ENCODE assay signal across 18 cellular contexts in the genomic region with DNA sequence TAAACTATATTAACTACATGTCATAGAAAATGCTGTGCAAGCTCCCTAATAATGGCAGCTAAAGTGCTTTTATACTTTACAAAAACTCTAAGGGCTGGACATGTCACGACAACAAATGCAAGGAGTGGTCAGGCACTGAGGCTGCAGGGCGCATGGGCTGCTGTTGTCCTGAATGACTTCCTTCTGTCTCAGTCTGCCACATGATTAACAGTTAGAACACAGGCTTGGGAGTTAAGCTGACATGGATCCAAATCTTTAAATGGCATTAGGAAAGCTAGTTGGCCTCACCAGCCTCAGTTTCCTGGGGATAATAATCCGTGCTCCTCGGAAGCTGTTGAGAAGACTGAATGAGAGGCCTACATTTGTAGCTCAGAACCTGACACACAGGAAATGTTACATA. TPM values are rescaled to one million over a fixed set of nuclear protein-coding genes. Genes with fewer than 3 reads are reported as not detected.
DNase-seq lines count a peak whose midpoint lies in the region; ATAC-seq, FAIRE-seq and TF ChIP-seq lines count a peak whose summit lies in the region.
"Had no signal": no experiment of that assay in that cellular context is flagged by ENCODE, and none has a peak within 500 bp of the region (broad histone marks: within the 10 kb centered on the region; RNA-seq: fewer than 3 reads in every experiment).

No MANE protein-coding gene starts in this region.

- H4K20me1 ChIP-seq in IMR-90 (ENCODE audit: insufficient read depth, low read length) (peaks cover 3% of the 10 kb centered on the region; the same call in 1 of the 2 replicates), smooth muscle cell (ENCODE audit: low read depth) (peaks cover 25% of the 10 kb centered on the region)

- H2AFZ ChIP-seq in IMR-90 (replicated peaks; ENCODE audit: low read length, poor library complexity) (no peak overlapping the region), smooth muscle cell (ENCODE audit: low read depth) (no peak overlapping the region)

- FAIRE-seq in frontal cortex (lab: Jason Lieb, UNC) (no peak), GM12892 (lab: Jason Lieb, UNC) (no peak)
- FAIRE-seq: pancreas had no signal

- peaks cover 2% of the 10 kb centered on the region for H3K79me2 ChIP-seq in smooth muscle cell (ENCODE audit: low read depth)

- peak overlapping the region; percentile 28; the same call in 1 of the 2 replicates for H3K4ac ChIP-seq in IMR-90 (ENCODE audit: low read depth, low read length)

- H2BK15ac ChIP-seq in IMR-90 (ENCODE audit: low read depth, low read length): peak overlapping the region; percentile 87; the same call in 2 of the 3 replicates

- TF ChIP-seq CTCF in IMR-90 (conservative IDR thresholded peaks at IDR 0.05; ENCODE audit: low read depth, low read length) (no peak), smooth muscle cell (IDR thresholded peaks at IDR 0.05; ENCODE audit: borderline replicate concordance, insufficient read depth, poor library complexity, severe bottlenecking) (no peak)

- TF ChIP-seq RAD21 in IMR-90 (IDR thresholded peaks at IDR 0.05; ENCODE audit: low read length): no peak

- H3K27me3 ChIP-seq in IMR-90 (ENCODE audit: control insufficient read depth, insufficient read depth, low read length) (no peaks in the 10 kb centered on the region), ectodermal cell (ENCODE audit: control insufficient read depth, insufficient read depth, low read length, poor library complexity, severe bottlenecking) (no peaks in the 10 kb centered on the region), smooth muscle cell (ENCODE audit: low read depth) (no peaks in the 10 kb centered on the region), H7 (ENCODE audit: control insufficient read depth, insufficient read depth, low read length) (no peaks in the 10 kb centered on the region)
- H3K27me3 ChIP-seq: pancreas, SJSA1 had no signal

- H3K9me1 ChIP-seq in IMR-90 (ENCODE audit: insufficient read depth, low read length): peaks cover 4% of the 10 kb centered on the region

- dilution Hi-C loops in IMR-90 (cut with HindIII; ENCODE audit: low sequenced_read_pairs, unreplicated experiment): no loop called here

- H3K18ac ChIP-seq in IMR-90 (ENCODE audit: low read depth, low read length): 0 out of 2 replicates have a peak overlapping the region, but pooled peaks have one; percentile 16

- H3K36me3 ChIP-seq in IMR-90 (ENCODE audit: control insufficient read depth, insufficient read depth, low read length) (peaks cover 5% of the 10 kb centered on the region), ectodermal cell (ENCODE audit: control insufficient read depth, insufficient read depth, low read length) (no peaks in the 10 kb centered on the region), smooth muscle cell (ENCODE audit: low read depth) (peaks cover 5% of the 10 kb centered on the region), H7 (replicated peaks; ENCODE audit: control insufficient read depth, insufficient read depth, low read length) (peaks cover 3% of the 10 kb centered on the region)
- H3K36me3 ChIP-seq: pancreas had no signal

- intact Hi-C loops in IMR-90 (cut with micrococcal nuclease): no loop called here

- H2BK20ac ChIP-seq in IMR-90 (ENCODE audit: low read depth, low read length): peak overlapping the region; percentile 57; the same call in 1 of the 2 replicates

- POLR2A ChIA-PET in IMR-90 (lab: Charles Lee; ENCODE audit: unreplicated experiment): no interaction called here

- CTCF ChIA-PET in IMR-90 (lab: Yijun Ruan, JAX): interaction anchor here (0.5 to 1.5 kb wide), 4 partner anchors 10 to 258 kb away, joined by 3 to 6 read pairs (median 3); no protein-coding TSS in a partner anchor

- no peak overlapping the region for H3K56ac ChIP-seq in IMR-90 (ENCODE audit: extremely low read depth, insufficient read depth, low read length)

- H2AK9ac ChIP-seq in IMR-90 (replicated peaks; ENCODE audit: low read depth, low read length, poor library complexity): no peak overlapping the region

- H2BK120ac ChIP-seq in IMR-90 (ENCODE audit: low read depth, low read length): peak overlapping the region; percentile 48; the same call in 1 of the 2 replicates

- H4K5ac ChIP-seq in IMR-90 (ENCODE audit: low read depth, low read length): no peak overlapping the region

- H2AK5ac ChIP-seq in IMR-90 (ENCODE audit: low read depth, low read length): peak overlapping the region; percentile 59

- 40% methylated on average over 1 of the region's 4 CpGs; no CpG with 5 or more reads in 1 of the 2 experiments for WGBS in IMR-90 (ENCODE audit: extremely low coverage in 2 of 2, insufficient read length in 1 of 2), 2 experiments
- 90 to 93% methylated on average over 4 of the region's 4 CpGs for WGBS in ectodermal cell, 2 experiments
- WGBS in smooth muscle cell (ENCODE audit: low lambda C conversion rate): 76% methylated on average over 4 of the region's 4 CpGs

- peak overlapping the region; percentile 95 for H3K14ac ChIP-seq in IMR-90 (replicated peaks; ENCODE audit: low read depth, low read length)

- in situ Hi-C loops in IMR-90 (cut with MboI; ENCODE audit: low sequenced_read_pairs): no loop called here

- H3F3A ChIP-seq in smooth muscle cell (ENCODE audit: low read depth): peaks cover 9% of the 10 kb centered on the region

- H3K4me2 ChIP-seq in IMR-90 (ENCODE audit: low read depth, low read length) (peak overlapping the region; percentile 16), smooth muscle cell (no peak overlapping the region)

- H3K4me3 ChIP-seq in IMR-90 (ENCODE audit: insufficient read depth, low read depth, low read length) (no peak overlapping the region), ectodermal cell (ENCODE audit: insufficient read depth, low read depth, low read length) (no peak overlapping the region), smooth muscle cell (no peak overlapping the region), H7 (ENCODE audit: insufficient read depth, low read depth, low read length) (no peak overlapping the region)
- H3K4me3 ChIP-seq: pancreas, SJSA1 had no signal

- 0 out of 2 replicates have a peak overlapping the region, but pooled peaks have one; percentile 55 for H3K23ac ChIP-seq in IMR-90 (ENCODE audit: low read depth, low read length)

- H3K9ac ChIP-seq in IMR-90 (ENCODE audit: low read depth, low read length) (0 out of 2 replicates have a peak overlapping the region, but pooled peaks have one; percentile 14), smooth muscle cell (ENCODE audit: low read depth) (no peak overlapping the region)

- TF ChIP-seq POLR2A in IMR-90 (IDR thresholded peaks at IDR 0.05; ENCODE audit: low read depth, low read length) (no peak), GM12892 (IDR thresholded peaks at IDR 0.05; ENCODE audit: low read depth, low read length) (no peak)

- BruUV-seq in IMR-90 (replicated peaks; lab: Mats Ljungman, UMichigan): no TSS peak

- peak overlapping the region in 1 of 2 experiments; percentile 6; a peak in 1 of 4 replicates for H4K8ac ChIP-seq in IMR-90 (ENCODE audit: low read depth in 2 of 2, low read length in 2 of 2)

- H3K27ac ChIP-seq in IMR-90 (ENCODE audit: insufficient read depth, low read length): peak overlapping the region; percentile 71
- peak overlapping the region; percentile 27 for H3K27ac ChIP-seq in ectodermal cell (ENCODE audit: insufficient read depth, low read depth, low read length, poor library complexity, severe bottlenecking)
- peak overlapping the region; percentile 47 for H3K27ac ChIP-seq in smooth muscle cell (ENCODE audit: low read depth)
- H3K27ac ChIP-seq: pancreas had no signal

- H3K4me1 ChIP-seq in IMR-90 (ENCODE audit: control insufficient read depth, insufficient read depth, low read length) (peaks cover 4% of the 10 kb centered on the region; the same call in 1 of the 2 replicates), ectodermal cell (ENCODE audit: control insufficient read depth, insufficient read depth, low read length) (peaks cover 6% of the 10 kb centered on the region), smooth muscle cell (ENCODE audit: low read depth) (peaks cover 17% of the 10 kb centered on the region)
- H3K4me1 ChIP-seq: Caco-2, pancreas had no signal

- peaks cover 3% of the 10 kb centered on the region in 2 experiments; a peak in 2 of 4 replicates for H3K79me1 ChIP-seq in IMR-90 (ENCODE audit: low read depth in 1 of 2, low read length in 2 of 2)

- DNase-seq in IMR-90 (no peak), inferior parietal cortex (ENCODE audit: extremely low spot score) (peak; percentile 50), smooth muscle cell (lab: John Stamatoyannopoulos, UW; ENCODE audit: unreplicated experiment) (no peak), frontal cortex (ENCODE audit: low spot score in 2 of 2) (no peak), H7 (no peak), GM12892 (ENCODE audit: insufficient read length) (no peak)
- no peak for DNase-seq in activated effector memory CD4-positive, alpha-beta T cell treated with anti-CD3 and anti-CD28 coated beads, Interleukin-2, amount 50 U/mL, for 16 hours
- DNase-seq: activated CD4-positive, alpha-beta T cell treated with anti-CD3 and anti-CD28 coated beads for 48 hours; activated CD8-positive, alpha-beta memory T cell treated with anti-CD3 and anti-CD28 coated beads, Interleukin-2, amount 50 U/mL, for 48 hours; activated naive CD4-positive, alpha-beta T cell; GF-D8; NCI-H1694 treated with DMSO at 0.1 percent for 48 hours; NCI-H446; pancreas; stimulated activated CD4-positive, alpha-beta T cell treated with anti-CD3 and anti-CD28 coated beads, Interleukin-12 subunit alpha, Interleukin-12 subunit beta, amount 100 ng/mL, for 4 hours had no signal

- H3K9me3 ChIP-seq in IMR-90 (ENCODE audit: control insufficient read depth, insufficient read depth, low read length): no peaks in the 10 kb centered on the region
- H3K9me3 ChIP-seq in ectodermal cell (ENCODE audit: control insufficient read depth, low read length): no peaks in the 10 kb centered on the region
- no peaks in the 10 kb centered on the region for H3K9me3 ChIP-seq in smooth muscle cell (replicated peaks; ENCODE audit: low read depth)
- H3K9me3 ChIP-seq: Caco-2, pancreas, SJSA1 had no signal

- no peak; the same call in 1 of the 2 replicates for ATAC-seq in IMR-90 (ENCODE audit: low read depth)
- ATAC-seq: pancreas had no signal

- H4K91ac ChIP-seq in IMR-90 (ENCODE audit: insufficient read depth, low read depth, low read length): no peak overlapping the region

- peak overlapping the region; percentile 70 for H2BK5ac ChIP-seq in IMR-90 (ENCODE audit: low read depth, low read length, poor library complexity, severe bottlenecking)

TF ChIP-seq in IMR-90, 13 proteins besides CTCF, POLR2A, EP300 and RAD21 (continues in another document):
- no peak for TF ChIP-seq RCOR1 (IDR thresholded peaks at IDR 0.05; ENCODE audit: insufficient replicate concordance, low read length)

RNA-seq across cellular contexts. Expression of a gene that starts 57.4 kb away (rescaled TPM):
- total RNA-seq in IMR-90 (2012; rRNA removed): 21.0 and 22.8 TPM in 2 replicates
- polyA plus RNA-seq in IMR-90 (2012; rRNA removed): 20.4 and 25.7 TPM in 2 replicates
- 9.2 and 12.3 TPM in 2 replicates for polyA plus RNA-seq in IMR-90 (2012; cell fraction: cytosol; rRNA removed)
- polyA plus RNA-seq in IMR-90 (2012; cell fraction: nucleus; rRNA removed; ENCODE audit: low replicate concordance): 11.3 and 19.5 TPM in 2 replicates
- polyA plus RNA-seq in ectodermal cell (2013, experiment 1 of 4): 43.1 TPM
- polyA plus RNA-seq in ectodermal cell (2013, experiment 2 of 4): 41.8 TPM
- 35.2 TPM for polyA plus RNA-seq in ectodermal cell (2013, experiment 3 of 4)
- 36.6 TPM for polyA plus RNA-seq in ectodermal cell (2013, experiment 4 of 4)
- 21.2 and 23.4 TPM in 2 replicates for total RNA-seq in smooth muscle cell
- polyA plus RNA-seq in smooth muscle cell: 33.2 and 42.4 TPM in 2 replicates
- total RNA-seq in frontal cortex: 33.0 TPM
- 19.5 and 24.4 TPM in 2 replicates for total RNA-seq in H7 (2014; rRNA removed; shearing (Covaris generic))
- polyA plus RNA-seq in GM12892 (2012; ENCODE audit: missing spikeins): 27.9 TPM
